11 cellular contexts compared by ENCODE assay signal in genomic region chr1:197917553-197917812, GRCh38. TPM values are rescaled to one million over a fixed set of nuclear protein-coding genes. Genes with fewer than 3 reads are reported as not detected.
DNase-seq lines count a peak whose midpoint lies in the region; ATAC-seq and TF ChIP-seq lines count a peak whose summit lies in the region.
"Had no signal": no experiment of that assay in that cellular context is flagged by ENCODE, and none has a peak within 500 bp of the region (broad histone marks: within the 10 kb centered on the region; RNA-seq: fewer than 3 reads in every experiment).

No MANE protein-coding gene starts in this region.

- no peaks in the 10 kb centered on the region for H3K36me3 ChIP-seq in right atrium auricular region
- H3K36me3 ChIP-seq: BLaER1 had no signal

- H3K27ac Mint-ChIP-seq in T-helper 1 cell treated with Interleukin-12 subunit alpha and Interleukin-12 subunit beta and Interleukin-4 antibody, amounts not matched to agents 30 μg/mL and 1 μg/mL, for 36 hours = peak overlapping the region; percentile 21
- peak overlapping the region; percentile 90 for H3K27ac Mint-ChIP-seq in T-helper 17 cell
- H3K27ac Mint-ChIP-seq in stimulated activated memory B cell treated with anti-CD40 and anti-IgM and Interleukin-4, amounts not matched to agents 10 μg/mL and 1 μg/mL and 100 μg/mL, for 72 hours = no peak overlapping the region

- peak overlapping the region; percentile 19 to 41 for H3K4me3 ChIP-seq in right atrium auricular region
- H3K4me3 ChIP-seq: BLaER1 had no signal

- peaks cover 100% of the 10 kb centered on the region for H3K27me3 Mint-ChIP-seq in T-helper 1 cell treated with Interleukin-12 subunit alpha and Interleukin-12 subunit beta and Interleukin-4 antibody, amounts not matched to agents 30 μg/mL and 1 μg/mL, for 36 hours (ENCODE audit: low read depth)
- peaks cover 100% of the 10 kb centered on the region for H3K27me3 Mint-ChIP-seq in T-helper 17 cell
- H3K27me3 Mint-ChIP-seq in stimulated activated memory B cell treated with anti-CD40 and anti-IgM and Interleukin-4, amounts not matched to agents 10 μg/mL and 1 μg/mL and 100 μg/mL, for 72 hours = peaks cover 100% of the 10 kb centered on the region

- peaks cover 0 to 59% of the 10 kb centered on the region in 2 donors for H3K4me1 ChIP-seq in right atrium auricular region

- H3K4me1 Mint-ChIP-seq in T-helper 1 cell treated with Interleukin-12 subunit alpha and Interleukin-12 subunit beta and Interleukin-4 antibody, amounts not matched to agents 30 μg/mL and 1 μg/mL, for 36 hours (ENCODE audit: low read depth) = peaks cover 50% of the 10 kb centered on the region
- peaks cover 50% of the 10 kb centered on the region for H3K4me1 Mint-ChIP-seq in T-helper 17 cell
- peaks cover 69% of the 10 kb centered on the region for H3K4me1 Mint-ChIP-seq in stimulated activated memory B cell treated with anti-CD40 and anti-IgM and Interleukin-4, amounts not matched to agents 10 μg/mL and 1 μg/mL and 100 μg/mL, for 72 hours

- H3K27me3 ChIP-seq in right atrium auricular region = peaks cover 66 to 84% of the 10 kb centered on the region in 2 donors

- peaks cover 13% of the 10 kb centered on the region for H3K36me3 Mint-ChIP-seq in T-helper 1 cell treated with Interleukin-12 subunit alpha and Interleukin-12 subunit beta and Interleukin-4 antibody, amounts not matched to agents 30 μg/mL and 1 μg/mL, for 36 hours (ENCODE audit: low read depth)
- peaks cover 4% of the 10 kb centered on the region for H3K36me3 Mint-ChIP-seq in T-helper 17 cell (ENCODE audit: low read depth)
- no peaks in the 10 kb centered on the region for H3K36me3 Mint-ChIP-seq in stimulated activated memory B cell treated with anti-CD40 and anti-IgM and Interleukin-4, amounts not matched to agents 10 μg/mL and 1 μg/mL and 100 μg/mL, for 72 hours

- no peaks in the 10 kb centered on the region for H3K9me3 Mint-ChIP-seq in T-helper 1 cell treated with Interleukin-12 subunit alpha and Interleukin-12 subunit beta and Interleukin-4 antibody, amounts not matched to agents 30 μg/mL and 1 μg/mL, for 36 hours
- no peaks in the 10 kb centered on the region for H3K9me3 Mint-ChIP-seq in stimulated activated memory B cell treated with anti-CD40 and anti-IgM and Interleukin-4, amounts not matched to agents 10 μg/mL and 1 μg/mL and 100 μg/mL, for 72 hours

- TF ChIP-seq CTCF in right atrium auricular region (IDR thresholded peaks at IDR 0.05) = no peak

- H3K4me3 Mint-ChIP-seq in T-helper 1 cell treated with Interleukin-12 subunit alpha and Interleukin-12 subunit beta and Interleukin-4 antibody, amounts not matched to agents 30 μg/mL and 1 μg/mL, for 36 hours = peak overlapping the region; percentile 73
- peak overlapping the region; percentile 82 for H3K4me3 Mint-ChIP-seq in T-helper 17 cell
- peak overlapping the region; percentile 60 for H3K4me3 Mint-ChIP-seq in stimulated activated memory B cell treated with anti-CD40 and anti-IgM and Interleukin-4, amounts not matched to agents 10 μg/mL and 1 μg/mL and 100 μg/mL, for 72 hours

- no peak for DNase-seq in T-helper 1 cell
- no peak for DNase-seq in T-helper 17 cell
- DNase-seq in right atrium auricular region (ENCODE audit: low spot score) = no peak
- no peak for DNase-seq in cerebellum (ENCODE audit: low spot score)
- no peak for DNase-seq in NCI-H2227 (lab: John Stamatoyannopoulos, UW; ENCODE audit: unreplicated experiment)
- DNase-seq: activated effector memory CD4-positive, alpha-beta T cell treated with Interleukin-2 at 50 U/mL for 16 hours; NK-92 treated with Interleukin-12 subunit alpha and Interleukin-12 subunit beta, amount 100 ng/mL, for 24 hours had no signal

- no peaks in the 10 kb centered on the region for H3K9me3 ChIP-seq in T-helper 17 cell (ENCODE audit: control insufficient read depth, low read length, poor library complexity, severe bottlenecking)
- no peaks in the 10 kb centered on the region for H3K9me3 ChIP-seq in right atrium auricular region

- H3K27ac ChIP-seq in right atrium auricular region = no peak overlapping the region
- H3K27ac ChIP-seq: BLaER1 had no signal

- ATAC-seq in T-helper 17 cell (peak; percentile 24), GM19467 (IDR thresholded peaks at IDR 0.05; ENCODE audit: unreplicated experiment) (no peak)
- no peak for ATAC-seq in stimulated activated memory B cell treated with anti-CD40 and anti-IgM and Interleukin-4, amounts not matched to agents 10 μg/mL and 1 μg/mL and 100 μg/mL, for 72 hours

RNA-seq across cellular contexts. Expression of gene LHX9, which starts 0.3 kb away (rescaled TPM):
- total RNA-seq in T-helper 17 cell (not detected), right atrium auricular region (under 1 TPM in 1 of 2 donors, not detected in 1; 0.43 TPM), cerebellum (2.4 TPM)

RNA-seq across cellular contexts. Expression of gene C1orf53, which starts 15.1 kb away (rescaled TPM):
- total RNA-seq in T-helper 17 cell (not detected), right atrium auricular region (10 to 100 TPM in 1 of 2 donors, 1 to 10 TPM in 1; 4.0 to 12.1 TPM), cerebellum (0.82 TPM)
